In genomic region chr4:38672247-38673071, GRCh38 we compare ENCODE assay signal across 1 cellular context.
TF ChIP-seq lines count a peak whose summit lies in the region.

No MANE protein-coding gene starts in this region.

TF ChIP-seq in HEK293, 187 proteins besides CTCF, POLR2A, EP300 and RAD21 (continued from another document and continues in another):
- TF ChIP-seq ZNF132 (tag by site-specific recombination; IDR thresholded peaks at IDR 0.05; ENCODE audit: borderline replicate concordance): no peak
- TF ChIP-seq ZBTB21 (tag by site-specific recombination; IDR thresholded peaks at IDR 0.05): no peak
- no peak for TF ChIP-seq ZBTB1 (tag by site-specific recombination; IDR thresholded peaks at IDR 0.05)
- TF ChIP-seq ZFHX2 (tag by site-specific recombination; conservative IDR thresholded peaks at IDR 0.05): peak; percentile 75
- TF ChIP-seq, protein P1, sequence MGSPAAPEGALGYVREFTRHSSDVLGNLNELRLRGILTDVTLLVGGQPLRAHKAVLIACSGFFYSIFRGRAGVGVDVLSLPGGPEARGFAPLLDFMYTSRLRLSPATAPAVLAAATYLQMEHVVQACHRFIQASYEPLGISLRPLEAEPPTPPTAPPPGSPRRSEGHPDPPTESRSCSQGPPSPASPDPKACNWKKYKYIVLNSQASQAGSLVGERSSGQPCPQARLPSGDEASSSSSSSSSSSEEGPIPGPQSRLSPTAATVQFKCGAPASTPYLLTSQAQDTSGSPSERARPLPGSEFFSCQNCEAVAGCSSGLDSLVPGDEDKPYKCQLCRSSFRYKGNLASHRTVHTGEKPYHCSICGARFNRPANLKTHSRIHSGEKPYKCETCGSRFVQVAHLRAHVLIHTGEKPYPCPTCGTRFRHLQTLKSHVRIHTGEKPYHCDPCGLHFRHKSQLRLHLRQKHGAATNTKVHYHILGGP (tag by site-specific recombination; IDR thresholded peaks at IDR 0.05): no peak
- TF ChIP-seq, protein P2, sequence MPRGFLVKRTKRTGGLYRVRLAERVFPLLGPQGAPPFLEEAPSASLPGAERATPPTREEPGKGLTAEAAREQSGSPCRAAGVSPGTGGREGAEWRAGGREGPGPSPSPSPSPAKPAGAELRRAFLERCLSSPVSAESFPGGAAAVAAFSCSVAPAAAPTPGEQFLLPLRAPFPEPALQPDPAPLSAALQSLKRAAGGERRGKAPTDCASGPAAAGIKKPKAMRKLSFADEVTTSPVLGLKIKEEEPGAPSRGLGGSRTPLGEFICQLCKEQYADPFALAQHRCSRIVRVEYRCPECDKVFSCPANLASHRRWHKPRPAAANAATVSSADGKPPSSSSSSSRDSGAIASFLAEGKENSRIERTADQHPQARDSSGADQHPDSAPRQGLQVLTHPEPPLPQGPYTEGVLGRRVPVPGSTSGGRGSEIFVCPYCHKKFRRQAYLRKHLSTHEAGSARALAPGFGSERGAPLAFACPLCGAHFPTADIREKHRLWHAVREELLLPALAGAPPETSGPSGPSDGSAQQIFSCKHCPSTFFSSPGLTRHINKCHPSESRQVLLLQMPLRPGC (tag by site-specific recombination; IDR thresholded peaks at IDR 0.05): no peak
- TF ChIP-seq ZNF830 (tag by site-specific recombination; IDR thresholded peaks at IDR 0.05; ENCODE audit: low read depth): no peak
- TF ChIP-seq ZNF510 (tag by site-specific recombination; IDR thresholded peaks at IDR 0.05; ENCODE audit: insufficient replicate concordance): no peak
- TF ChIP-seq SCRT2 (tag by site-specific recombination; IDR thresholded peaks at IDR 0.05): peak; percentile 36; the same call in 1 of the 2 replicates
- TF ChIP-seq GLIS2 (tag by site-specific recombination; IDR thresholded peaks at IDR 0.05): peak; percentile 46; the same call in 1 of the 2 replicates
- TF ChIP-seq, protein P3, sequence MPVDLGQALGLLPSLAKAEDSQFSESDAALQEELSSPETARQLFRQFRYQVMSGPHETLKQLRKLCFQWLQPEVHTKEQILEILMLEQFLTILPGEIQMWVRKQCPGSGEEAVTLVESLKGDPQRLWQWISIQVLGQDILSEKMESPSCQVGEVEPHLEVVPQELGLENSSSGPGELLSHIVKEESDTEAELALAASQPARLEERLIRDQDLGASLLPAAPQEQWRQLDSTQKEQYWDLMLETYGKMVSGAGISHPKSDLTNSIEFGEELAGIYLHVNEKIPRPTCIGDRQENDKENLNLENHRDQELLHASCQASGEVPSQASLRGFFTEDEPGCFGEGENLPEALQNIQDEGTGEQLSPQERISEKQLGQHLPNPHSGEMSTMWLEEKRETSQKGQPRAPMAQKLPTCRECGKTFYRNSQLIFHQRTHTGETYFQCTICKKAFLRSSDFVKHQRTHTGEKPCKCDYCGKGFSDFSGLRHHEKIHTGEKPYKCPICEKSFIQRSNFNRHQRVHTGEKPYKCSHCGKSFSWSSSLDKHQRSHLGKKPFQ (tag by site-specific recombination; IDR thresholded peaks at IDR 0.05): no peak
- TF ChIP-seq, protein P4, sequence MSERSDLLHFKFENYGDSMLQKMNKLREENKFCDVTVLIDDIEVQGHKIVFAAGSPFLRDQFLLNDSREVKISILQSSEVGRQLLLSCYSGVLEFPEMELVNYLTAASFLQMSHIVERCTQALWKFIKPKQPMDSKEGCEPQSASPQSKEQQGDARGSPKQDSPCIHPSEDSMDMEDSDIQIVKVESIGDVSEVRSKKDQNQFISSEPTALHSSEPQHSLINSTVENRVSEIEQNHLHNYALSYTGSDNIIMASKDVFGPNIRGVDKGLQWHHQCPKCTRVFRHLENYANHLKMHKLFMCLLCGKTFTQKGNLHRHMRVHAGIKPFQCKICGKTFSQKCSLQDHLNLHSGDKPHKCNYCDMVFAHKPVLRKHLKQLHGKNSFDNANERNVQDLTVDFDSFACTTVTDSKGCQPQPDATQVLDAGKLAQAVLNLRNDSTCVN (tag by site-specific recombination; optimal IDR thresholded peaks at IDR 0.05): no peak
- TF ChIP-seq ZNF175 (tag by site-specific recombination; IDR thresholded peaks at IDR 0.05): no peak
- no peak for TF ChIP-seq ZNF843 (tag by site-specific recombination; IDR thresholded peaks at IDR 0.05)
- TF ChIP-seq ZNF473 (tag by site-specific recombination; IDR thresholded peaks at IDR 0.05): no peak
- no peak for TF ChIP-seq ZNF707 (tag by site-specific recombination; IDR thresholded peaks at IDR 0.05)
- no peak for TF ChIP-seq ZNF704 (tag by site-specific recombination; IDR thresholded peaks at IDR 0.05)
- TF ChIP-seq ZNF660 (tag by site-specific recombination; IDR thresholded peaks at IDR 0.05): no peak
- TF ChIP-seq HOXC10 (CRISPR knock-in tag; IDR thresholded peaks at IDR 0.05): no peak
- TF ChIP-seq ZNF366 (tag by site-specific recombination; conservative IDR thresholded peaks at IDR 0.05): no peak
- TF ChIP-seq ZXDB (tag by site-specific recombination; IDR thresholded peaks at IDR 0.05): no peak
- TF ChIP-seq ZNF777 (tag by site-specific recombination; IDR thresholded peaks at IDR 0.05; ENCODE audit: borderline replicate concordance): no peak
- no peak for TF ChIP-seq REST (tag by site-specific recombination; IDR thresholded peaks at IDR 0.05)
- TF ChIP-seq ZNF324 (tag by site-specific recombination; IDR thresholded peaks at IDR 0.05): no peak
- TF ChIP-seq, protein P5, sequence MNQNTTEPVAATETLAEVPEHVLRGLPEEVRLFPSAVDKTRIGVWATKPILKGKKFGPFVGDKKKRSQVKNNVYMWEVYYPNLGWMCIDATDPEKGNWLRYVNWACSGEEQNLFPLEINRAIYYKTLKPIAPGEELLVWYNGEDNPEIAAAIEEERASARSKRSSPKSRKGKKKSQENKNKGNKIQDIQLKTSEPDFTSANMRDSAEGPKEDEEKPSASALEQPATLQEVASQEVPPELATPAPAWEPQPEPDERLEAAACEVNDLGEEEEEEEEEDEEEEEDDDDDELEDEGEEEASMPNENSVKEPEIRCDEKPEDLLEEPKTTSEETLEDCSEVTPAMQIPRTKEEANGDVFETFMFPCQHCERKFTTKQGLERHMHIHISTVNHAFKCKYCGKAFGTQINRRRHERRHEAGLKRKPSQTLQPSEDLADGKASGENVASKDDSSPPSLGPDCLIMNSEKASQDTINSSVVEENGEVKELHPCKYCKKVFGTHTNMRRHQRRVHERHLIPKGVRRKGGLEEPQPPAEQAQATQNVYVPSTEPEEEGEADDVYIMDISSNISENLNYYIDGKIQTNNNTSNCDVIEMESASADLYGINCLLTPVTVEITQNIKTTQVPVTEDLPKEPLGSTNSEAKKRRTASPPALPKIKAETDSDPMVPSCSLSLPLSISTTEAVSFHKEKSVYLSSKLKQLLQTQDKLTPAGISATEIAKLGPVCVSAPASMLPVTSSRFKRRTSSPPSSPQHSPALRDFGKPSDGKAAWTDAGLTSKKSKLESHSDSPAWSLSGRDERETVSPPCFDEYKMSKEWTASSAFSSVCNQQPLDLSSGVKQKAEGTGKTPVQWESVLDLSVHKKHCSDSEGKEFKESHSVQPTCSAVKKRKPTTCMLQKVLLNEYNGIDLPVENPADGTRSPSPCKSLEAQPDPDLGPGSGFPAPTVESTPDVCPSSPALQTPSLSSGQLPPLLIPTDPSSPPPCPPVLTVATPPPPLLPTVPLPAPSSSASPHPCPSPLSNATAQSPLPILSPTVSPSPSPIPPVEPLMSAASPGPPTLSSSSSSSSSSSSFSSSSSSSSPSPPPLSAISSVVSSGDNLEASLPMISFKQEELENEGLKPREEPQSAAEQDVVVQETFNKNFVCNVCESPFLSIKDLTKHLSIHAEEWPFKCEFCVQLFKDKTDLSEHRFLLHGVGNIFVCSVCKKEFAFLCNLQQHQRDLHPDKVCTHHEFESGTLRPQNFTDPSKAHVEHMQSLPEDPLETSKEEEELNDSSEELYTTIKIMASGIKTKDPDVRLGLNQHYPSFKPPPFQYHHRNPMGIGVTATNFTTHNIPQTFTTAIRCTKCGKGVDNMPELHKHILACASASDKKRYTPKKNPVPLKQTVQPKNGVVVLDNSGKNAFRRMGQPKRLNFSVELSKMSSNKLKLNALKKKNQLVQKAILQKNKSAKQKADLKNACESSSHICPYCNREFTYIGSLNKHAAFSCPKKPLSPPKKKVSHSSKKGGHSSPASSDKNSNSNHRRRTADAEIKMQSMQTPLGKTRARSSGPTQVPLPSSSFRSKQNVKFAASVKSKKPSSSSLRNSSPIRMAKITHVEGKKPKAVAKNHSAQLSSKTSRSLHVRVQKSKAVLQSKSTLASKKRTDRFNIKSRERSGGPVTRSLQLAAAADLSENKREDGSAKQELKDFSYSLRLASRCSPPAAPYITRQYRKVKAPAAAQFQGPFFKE (tag by site-specific recombination; IDR thresholded peaks at IDR 0.05; ENCODE audit: borderline replicate concordance): no peak
- TF ChIP-seq SP3 (tag by site-specific recombination; IDR thresholded peaks at IDR 0.05): no peak
- no peak for TF ChIP-seq ZNF580 (tag by site-specific recombination; IDR thresholded peaks at IDR 0.05)
- no peak for TF ChIP-seq ZEB2 (tag by site-specific recombination; IDR thresholded peaks at IDR 0.05)
- TF ChIP-seq HOXD13 (CRISPR knock-in tag; IDR thresholded peaks at IDR 0.05; ENCODE audit: borderline replicate concordance): no peak
- no peak for TF ChIP-seq ZNF169 (tag by site-specific recombination; IDR thresholded peaks at IDR 0.05)
- TF ChIP-seq ZNF610 (tag by site-specific recombination; IDR thresholded peaks at IDR 0.05; ENCODE audit: borderline replicate concordance): no peak
- no peak for TF ChIP-seq ZNF629 (tag by site-specific recombination; IDR thresholded peaks at IDR 0.05)
- 0 out of 2 replicates have a peak, but pooled peaks have one; percentile 15 for TF ChIP-seq ZBTB8A (tag by site-specific recombination; IDR thresholded peaks at IDR 0.05)
- TF ChIP-seq, protein P6, sequence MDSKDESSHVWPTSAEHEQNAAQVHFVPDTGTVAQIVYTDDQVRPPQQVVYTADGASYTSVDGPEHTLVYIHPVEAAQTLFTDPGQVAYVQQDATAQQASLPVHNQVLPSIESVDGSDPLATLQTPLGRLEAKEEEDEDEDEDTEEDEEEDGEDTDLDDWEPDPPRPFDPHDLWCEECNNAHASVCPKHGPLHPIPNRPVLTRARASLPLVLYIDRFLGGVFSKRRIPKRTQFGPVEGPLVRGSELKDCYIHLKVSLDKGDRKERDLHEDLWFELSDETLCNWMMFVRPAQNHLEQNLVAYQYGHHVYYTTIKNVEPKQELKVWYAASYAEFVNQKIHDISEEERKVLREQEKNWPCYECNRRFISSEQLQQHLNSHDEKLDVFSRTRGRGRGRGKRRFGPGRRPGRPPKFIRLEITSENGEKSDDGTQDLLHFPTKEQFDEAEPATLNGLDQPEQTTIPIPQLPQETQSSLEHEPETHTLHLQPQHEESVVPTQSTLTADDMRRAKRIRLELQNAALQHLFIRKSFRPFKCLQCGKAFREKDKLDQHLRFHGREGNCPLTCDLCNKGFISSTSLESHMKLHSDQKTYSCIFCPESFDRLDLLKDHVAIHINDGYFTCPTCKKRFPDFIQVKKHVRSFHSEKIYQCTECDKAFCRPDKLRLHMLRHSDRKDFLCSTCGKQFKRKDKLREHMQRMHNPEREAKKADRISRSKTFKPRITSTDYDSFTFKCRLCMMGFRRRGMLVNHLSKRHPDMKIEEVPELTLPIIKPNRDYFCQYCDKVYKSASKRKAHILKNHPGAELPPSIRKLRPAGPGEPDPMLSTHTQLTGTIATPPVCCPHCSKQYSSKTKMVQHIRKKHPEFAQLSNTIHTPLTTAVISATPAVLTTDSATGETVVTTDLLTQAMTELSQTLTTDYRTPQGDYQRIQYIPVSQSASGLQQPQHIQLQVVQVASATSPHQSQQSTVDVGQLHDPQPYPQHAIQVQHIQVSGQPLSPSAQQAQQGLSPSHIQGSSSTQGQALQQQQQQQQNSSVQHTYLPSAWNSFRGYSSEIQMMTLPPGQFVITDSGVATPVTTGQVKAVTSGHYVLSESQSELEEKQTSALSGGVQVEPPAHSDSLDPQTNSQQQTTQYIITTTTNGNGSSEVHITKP (tag by site-specific recombination; IDR thresholded peaks at IDR 0.05): peak; percentile 47
- no peak for TF ChIP-seq TCF7L2 (IDR thresholded peaks at IDR 0.05; ENCODE audit: borderline replicate concordance, low read depth, low read length)
- no peak for TF ChIP-seq ATF2 (tag by site-specific recombination; IDR thresholded peaks at IDR 0.05; ENCODE audit: low read depth)
- no peak for TF ChIP-seq ZNF600 (tag by site-specific recombination; IDR thresholded peaks at IDR 0.05)
